In genomic region chr2:85291425-85292023, GRCh38 we compare ENCODE assay signal across 13 cellular contexts. TPM values are rescaled to one million over a fixed set of nuclear protein-coding genes. Genes with fewer than 3 reads are reported as not detected.
DNase-seq lines count a peak whose midpoint lies in the region; ATAC-seq and TF ChIP-seq lines count a peak whose summit lies in the region.
"Had no signal": no experiment of that assay in that cellular context is flagged by ENCODE, and none has a peak within 500 bp of the region (broad histone marks: within the 10 kb centered on the region; RNA-seq: fewer than 3 reads in every experiment).

No MANE protein-coding gene starts in this region.

- peak overlapping the region; percentile 69; the same call in 1 of the 2 replicates for H2AFZ ChIP-seq in OCI-LY3 (ENCODE audit: low read depth, low read length)
- no peak overlapping the region for H2AFZ ChIP-seq in Karpas-422 (ENCODE audit: low read length)

- ATAC-seq in activated CD8-positive, alpha-beta memory T cell treated with anti-CD3 and anti-CD28 coated beads, Interleukin-2, amount 10 ng/mL, durations not matched to agents 7 days and 5 days: peak; percentile 77
- ATAC-seq in effector memory CD8-positive, alpha-beta T cell (replicated peaks): peak; percentile 66
- ATAC-seq in stimulated activated effector memory CD8-positive, alpha-beta T cell treated with anti-CD3 and anti-CD28 coated beads, Interleukin-12 subunit alpha, Interleukin-12 subunit beta, amount 100 ng/mL, for 72 hours: peak; percentile 47
- no peak for ATAC-seq in HG03025 (IDR thresholded peaks at IDR 0.05; ENCODE audit: low FRiP score, unreplicated experiment)
- ATAC-seq: left colon, psoas muscle had no signal

- H3K27me3 ChIP-seq in OCI-LY3 (ENCODE audit: low read depth, low read length) (peaks cover 3% of the 10 kb centered on the region; the same call in 1 of the 2 replicates), Karpas-422 (ENCODE audit: low read length) (no peaks in the 10 kb centered on the region)
- H3K27me3 ChIP-seq: brain microvascular endothelial cell had no signal

- no peaks in the 10 kb centered on the region for H3K36me3 Mint-ChIP-seq in activated CD8-positive, alpha-beta memory T cell treated with anti-CD3 and anti-CD28 coated beads, Interleukin-2, amount 10 ng/mL, durations not matched to agents 7 days and 5 days
- H3K36me3 Mint-ChIP-seq in effector memory CD8-positive, alpha-beta T cell (ENCODE audit: insufficient read depth): peaks cover 7% of the 10 kb centered on the region
- no peaks in the 10 kb centered on the region for H3K36me3 Mint-ChIP-seq in stimulated activated effector memory CD8-positive, alpha-beta T cell treated with anti-CD3 and anti-CD28 coated beads, Interleukin-12 subunit alpha, Interleukin-12 subunit beta, amount 100 ng/mL, for 72 hours

- H3K36me3 ChIP-seq in OCI-LY3 (replicated peaks; ENCODE audit: low read depth, low read length) (no peaks in the 10 kb centered on the region), Karpas-422 (ENCODE audit: insufficient read depth, low read length) (no peaks in the 10 kb centered on the region)
- H3K36me3 ChIP-seq: brain microvascular endothelial cell had no signal

- H3K27ac Mint-ChIP-seq in activated CD8-positive, alpha-beta memory T cell treated with anti-CD3 and anti-CD28 coated beads, Interleukin-2, amount 10 ng/mL, durations not matched to agents 7 days and 5 days: peak overlapping the region; percentile 77
- H3K27ac Mint-ChIP-seq in effector memory CD8-positive, alpha-beta T cell: peak overlapping the region; percentile 75 to 94
- H3K27ac Mint-ChIP-seq in stimulated activated effector memory CD8-positive, alpha-beta T cell treated with anti-CD3 and anti-CD28 coated beads, Interleukin-12 subunit alpha, Interleukin-12 subunit beta, amount 100 ng/mL, for 72 hours: peak overlapping the region; percentile 70

- no peak overlapping the region for H3K9ac ChIP-seq in OCI-LY3 (ENCODE audit: low read length)
- H3K9ac ChIP-seq in Karpas-422 (ENCODE audit: low read length): no peak overlapping the region

- H3K79me2 ChIP-seq in OCI-LY3 (ENCODE audit: low read length): no peaks in the 10 kb centered on the region
- no peaks in the 10 kb centered on the region for H3K79me2 ChIP-seq in Karpas-422 (ENCODE audit: low read length)

- peaks cover 20% of the 10 kb centered on the region for H3K4me1 ChIP-seq in OCI-LY3 (ENCODE audit: low read length)
- no peaks in the 10 kb centered on the region for H3K4me1 ChIP-seq in Karpas-422 (ENCODE audit: low read length)
- H3K4me1 ChIP-seq: psoas muscle had no signal

- H3K27ac ChIP-seq in OCI-LY3 (ENCODE audit: low read length) (peak overlapping the region; percentile 33; the same call in 1 of the 2 replicates), Karpas-422 (ENCODE audit: low read length) (no peak overlapping the region)
- H3K27ac ChIP-seq: brain microvascular endothelial cell, psoas muscle had no signal

- peak; percentile 54 for DNase-seq in activated CD8-positive, alpha-beta memory T cell treated with anti-CD3 and anti-CD28 coated beads, Interleukin-2, amount 10 ng/mL, durations not matched to agents 7 days and 5 days
- no peak for DNase-seq in activated CD8-positive, alpha-beta memory T cell treated with anti-CD3 and anti-CD28 coated beads, Interleukin-2, amount 50 U/mL, for 48 hours
- DNase-seq in effector memory CD8-positive, alpha-beta T cell: peak in 1 of 3 experiments; percentile 19
- no peak for DNase-seq in stimulated activated effector memory CD8-positive, alpha-beta T cell treated with anti-CD3 and anti-CD28 coated beads, Interleukin-12 subunit alpha, Interleukin-12 subunit beta, amount 100 ng/mL, for 72 hours (ENCODE audit: low spot score in 2 of 2)
- DNase-seq in Karpas-422 (no peak), RKO (ENCODE audit: low spot score) (no peak)
- DNase-seq: ACHN, brain microvascular endothelial cell, left colon, NCI-H446 treated with DMSO at 0.1 percent for 48 hours had no signal

- no peak for TF ChIP-seq CTCF in OCI-LY3 (IDR thresholded peaks at IDR 0.05; ENCODE audit: low read depth, low read length)

- peaks cover 3% of the 10 kb centered on the region for H3K27me3 Mint-ChIP-seq in activated CD8-positive, alpha-beta memory T cell treated with anti-CD3 and anti-CD28 coated beads, Interleukin-2, amount 10 ng/mL, durations not matched to agents 7 days and 5 days
- H3K27me3 Mint-ChIP-seq in effector memory CD8-positive, alpha-beta T cell: no peaks in the 10 kb centered on the region

- H4K20me1 ChIP-seq in OCI-LY3 (ENCODE audit: insufficient read depth, low read length): no peaks in the 10 kb centered on the region
- no peaks in the 10 kb centered on the region for H4K20me1 ChIP-seq in Karpas-422 (ENCODE audit: insufficient read depth, low read depth, low read length)

- H3K9me2 ChIP-seq in Karpas-422 (replicated peaks; ENCODE audit: insufficient read depth, low read length): no peaks in the 10 kb centered on the region

- CTCF ChIA-PET in activated CD8-positive, alpha-beta memory T cell treated with anti-CD3 and anti-CD28 coated beads, Interleukin-2, amount 10 ng/mL, durations not matched to agents 7 days and 5 days (lab: Charles Lee): interaction anchor here (0.6 to 4.1 kb wide), 6 partner anchors 8 to 366 kb away, joined by 3 to 38 read pairs (median 7); no protein-coding TSS in a partner anchor

- peak overlapping the region; percentile 49 for H3K4me3 Mint-ChIP-seq in activated CD8-positive, alpha-beta memory T cell treated with anti-CD3 and anti-CD28 coated beads, Interleukin-2, amount 10 ng/mL, durations not matched to agents 7 days and 5 days
- H3K4me3 Mint-ChIP-seq in effector memory CD8-positive, alpha-beta T cell: peak overlapping the region; percentile 39 to 50
- peak overlapping the region; percentile 3 for H3K4me3 Mint-ChIP-seq in stimulated activated effector memory CD8-positive, alpha-beta T cell treated with anti-CD3 and anti-CD28 coated beads, Interleukin-12 subunit alpha, Interleukin-12 subunit beta, amount 100 ng/mL, for 72 hours

- no peaks in the 10 kb centered on the region for H3K9me3 Mint-ChIP-seq in activated CD8-positive, alpha-beta memory T cell treated with anti-CD3 and anti-CD28 coated beads, Interleukin-2, amount 10 ng/mL, durations not matched to agents 7 days and 5 days (ENCODE audit: low read depth)
- peaks cover 0 to 2% of the 10 kb centered on the region in 2 donors for H3K9me3 Mint-ChIP-seq in effector memory CD8-positive, alpha-beta T cell
- no peaks in the 10 kb centered on the region for H3K9me3 Mint-ChIP-seq in stimulated activated effector memory CD8-positive, alpha-beta T cell treated with anti-CD3 and anti-CD28 coated beads, Interleukin-12 subunit alpha, Interleukin-12 subunit beta, amount 100 ng/mL, for 72 hours

- H3K4me1 Mint-ChIP-seq in activated CD8-positive, alpha-beta memory T cell treated with anti-CD3 and anti-CD28 coated beads, Interleukin-2, amount 10 ng/mL, durations not matched to agents 7 days and 5 days: peaks cover 30% of the 10 kb centered on the region
- peaks cover 12 to 18% of the 10 kb centered on the region in 2 donors for H3K4me1 Mint-ChIP-seq in effector memory CD8-positive, alpha-beta T cell (ENCODE audit: low read depth in 2 of 2)
- peaks cover 14% of the 10 kb centered on the region for H3K4me1 Mint-ChIP-seq in stimulated activated effector memory CD8-positive, alpha-beta T cell treated with anti-CD3 and anti-CD28 coated beads, Interleukin-12 subunit alpha, Interleukin-12 subunit beta, amount 100 ng/mL, for 72 hours

- H3K4me3 ChIP-seq in OCI-LY3 (ENCODE audit: low read length) (no peak overlapping the region; the same call in 1 of the 2 replicates), Karpas-422 (ENCODE audit: low read length) (no peak overlapping the region)
- H3K4me3 ChIP-seq: psoas muscle had no signal

- H3K4me2 ChIP-seq in OCI-LY3 (ENCODE audit: low read length): peak overlapping the region; percentile 39
- H3K4me2 ChIP-seq in Karpas-422 (ENCODE audit: low read depth, low read length, poor library complexity, severe bottlenecking): no peak overlapping the region

- H3K9me3 ChIP-seq in OCI-LY3 (ENCODE audit: insufficient read depth, low read length) (no peaks in the 10 kb centered on the region), Karpas-422 (ENCODE audit: low read length) (no peaks in the 10 kb centered on the region)
- H3K9me3 ChIP-seq: psoas muscle had no signal

RNA-seq across cellular contexts. Expression of gene TGOLN2, which starts 36.3 kb away (rescaled TPM):
- total RNA-seq in activated CD8-positive, alpha-beta memory T cell treated with anti-CD3 and anti-CD28 coated beads, Interleukin-2, amount 10 ng/mL, durations not matched to agents 7 days and 5 days: 100 to 1,000 TPM; 109 to 116 TPM
- total RNA-seq in Karpas-422 (2014; rRNA removed; shearing (Covaris generic); ENCODE audit: low replicate concordance): 130 and 150 TPM in 2 replicates
